19 cellular contexts compared by ENCODE assay signal in genomic region chr1:47362828-47363227, GRCh38. TPM values are rescaled to one million over a fixed set of nuclear protein-coding genes. Genes with fewer than 3 reads are reported as not detected.
A peak's percentile ranks its signal among the peaks of the same experiment; 100 is the strongest.
DNase-seq lines count a peak whose midpoint lies in the region; ATAC-seq and TF ChIP-seq lines count a peak whose summit lies in the region.
"Had no signal": no experiment of that assay in that cellular context is flagged by ENCODE, and none has a peak within 500 bp of the region (broad histone marks: within the 10 kb centered on the region; RNA-seq: fewer than 3 reads in every experiment).

No MANE protein-coding gene starts in this region.

- no peaks in the 10 kb centered on the region for H3K9me3 ChIP-seq in HEK293 (ENCODE audit: control insufficient read depth, insufficient read depth, low read depth, low read length)
- H3K9me3 ChIP-seq: A549; BLaER1 treated with 17β-estradiol and CSF1 and Interleukin-3, amounts not matched to agents 10 nM and 100 nM; Caco-2 had no signal

- H3K4me1 Mint-ChIP-seq in chondrocyte (ENCODE audit: low read depth) = peaks cover 14% of the 10 kb centered on the region
- H3K4me1 Mint-ChIP-seq: B cell had no signal

- H3K27ac ChIP-seq in HEK293 (ENCODE audit: extremely low read depth, low read depth, low read length) = no peak overlapping the region
- H3K27ac ChIP-seq: 22Rv1; A549; BLaER1 treated with 17β-estradiol and CSF1 and Interleukin-3, amounts not matched to agents 10 nM and 100 nM; C4-2B had no signal

- DNase-seq in chondrocyte (ENCODE audit: low spot score) (no peak), fibroblast of the aortic adventitia (ENCODE audit: low read depth) (peak; percentile 81), dedifferentiated amniotic fluid mesenchymal stem cell (ENCODE audit: extremely low spot score) (no peak)
- no peak for DNase-seq in stimulated activated naive CD4-positive, alpha-beta T cell treated with Interleukin-2 at 50 U/mL for 16 hours (lab: John Stamatoyannopoulos, UW)
- DNase-seq: AML-193; Caco-2; Calu3; CD4-positive, alpha-beta T cell; CD8-positive, alpha-beta T cell; DMS79 treated with DMSO at 0.1 percent for 48 hours; GF-D8 had no signal

- H3K4me3 Mint-ChIP-seq in chondrocyte (ENCODE audit: unreplicated experiment) = no peak overlapping the region
- H3K4me3 Mint-ChIP-seq: B cell; CD4-positive, alpha-beta T cell; CD8-positive, alpha-beta T cell had no signal

- no peak for TF ChIP-seq CTCF in HEK293 (tag by site-specific recombination; IDR thresholded peaks at IDR 0.05)
- TF ChIP-seq CTCF in chondrocyte (IDR thresholded peaks at IDR 0.05) = no peak
- no peak for TF ChIP-seq CTCF in fibroblast of the aortic adventitia (IDR thresholded peaks at IDR 0.05; ENCODE audit: insufficient read depth, low read length)

- no peaks in the 10 kb centered on the region for H3K27me3 Mint-ChIP-seq in chondrocyte (ENCODE audit: low read depth)
- H3K27me3 Mint-ChIP-seq: B cell; CD4-positive, alpha-beta T cell had no signal

- no peaks in the 10 kb centered on the region for H3K9me3 Mint-ChIP-seq in chondrocyte (ENCODE audit: low read depth)
- H3K9me3 Mint-ChIP-seq: CD4-positive, alpha-beta T cell; CD8-positive, alpha-beta T cell had no signal

- no peak for ATAC-seq in HG02884 (IDR thresholded peaks at IDR 0.05; ENCODE audit: unreplicated experiment)
- ATAC-seq: A549; CD8-positive, alpha-beta T cell had no signal

- H3K4me1 ChIP-seq in HEK293 (ENCODE audit: control insufficient read depth, insufficient read depth, low read length) = no peaks in the 10 kb centered on the region
- H3K4me1 ChIP-seq: A549, Caco-2 had no signal

- CTCF ChIA-PET in HEK293 (lab: Yijun Ruan, JAX) = no interaction called here

- no peaks in the 10 kb centered on the region for H3K36me3 Mint-ChIP-seq in chondrocyte (ENCODE audit: low read depth)

- POLR2A ChIA-PET in HEK293 (lab: Yijun Ruan, JAX) = no interaction called here

- H3K27ac Mint-ChIP-seq in chondrocyte (ENCODE audit: unreplicated experiment) = peak overlapping the region; percentile 8
- H3K27ac Mint-ChIP-seq: B cell; CD4-positive, alpha-beta T cell; CD8-positive, alpha-beta T cell had no signal

- no peaks in the 10 kb centered on the region for H3K36me3 ChIP-seq in HEK293 (ENCODE audit: control insufficient read depth in 2 of 2, insufficient read depth in 1 of 2, low read length in 2 of 2)

- no peak overlapping the region for H3K4me3 ChIP-seq in HEK293 (ENCODE audit: low read depth, low read length)
- no peak overlapping the region for H3K4me3 ChIP-seq in fibroblast of the aortic adventitia (ENCODE audit: low read depth, low read length)
- H3K4me3 ChIP-seq: A549; BLaER1 treated with 17β-estradiol and CSF1 and Interleukin-3, amounts not matched to agents 10 nM and 100 nM had no signal

TF ChIP-seq in HEK293, 187 proteins besides CTCF, POLR2A, EP300 and RAD21:
- TF ChIP-seq ZNF350 (tag by site-specific recombination; IDR thresholded peaks at IDR 0.05) = no peak
- TF ChIP-seq, protein P1, sequence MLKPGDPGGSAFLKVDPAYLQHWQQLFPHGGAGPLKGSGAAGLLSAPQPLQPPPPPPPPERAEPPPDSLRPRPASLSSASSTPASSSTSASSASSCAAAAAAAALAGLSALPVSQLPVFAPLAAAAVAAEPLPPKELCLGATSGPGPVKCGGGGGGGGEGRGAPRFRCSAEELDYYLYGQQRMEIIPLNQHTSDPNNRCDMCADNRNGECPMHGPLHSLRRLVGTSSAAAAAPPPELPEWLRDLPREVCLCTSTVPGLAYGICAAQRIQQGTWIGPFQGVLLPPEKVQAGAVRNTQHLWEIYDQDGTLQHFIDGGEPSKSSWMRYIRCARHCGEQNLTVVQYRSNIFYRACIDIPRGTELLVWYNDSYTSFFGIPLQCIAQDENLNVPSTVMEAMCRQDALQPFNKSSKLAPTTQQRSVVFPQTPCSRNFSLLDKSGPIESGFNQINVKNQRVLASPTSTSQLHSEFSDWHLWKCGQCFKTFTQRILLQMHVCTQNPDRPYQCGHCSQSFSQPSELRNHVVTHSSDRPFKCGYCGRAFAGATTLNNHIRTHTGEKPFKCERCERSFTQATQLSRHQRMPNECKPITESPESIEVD (tag by site-specific recombination; IDR thresholded peaks at IDR 0.05) = peak; percentile 34
TF ChIP-seq in HEK293: peak in this region for 1.

RNA-seq across cellular contexts. Expression of gene CMPK1, which starts 29.2 kb away (rescaled TPM):
- total RNA-seq in chondrocyte = 135 to 142 TPM (median 136 TPM) in 3 replicates
- total RNA-seq in fibroblast of the aortic adventitia (ENCODE audit: low replicate concordance) = 87.8 and 138 TPM in 2 replicates

RNA-seq across cellular contexts. Expression of gene STIL, which starts 48.9 kb away (rescaled TPM):
- 5.0 to 6.9 TPM (median 5.2 TPM) in 3 replicates for total RNA-seq in chondrocyte
- total RNA-seq in fibroblast of the aortic adventitia (ENCODE audit: low replicate concordance) = 3.9 and 29.1 TPM in 2 replicates

RNA-seq across cellular contexts. Expression of gene FOXE3, which starts 53.3 kb away (rescaled TPM):
- total RNA-seq in chondrocyte = not detected in 3 replicates
- not detected in 2 replicates for total RNA-seq in fibroblast of the aortic adventitia (ENCODE audit: low replicate concordance)
- total RNA-seq: A172; B cell; Caco-2; Calu3; CD4-positive, alpha-beta T cell; CD8-positive, alpha-beta T cell had no signal
